8 cellular contexts compared by ENCODE assay signal in genomic region chr11:66313321-66314185, GRCh38. TPM values are rescaled to one million over a fixed set of nuclear protein-coding genes. Genes with fewer than 3 reads are reported as not detected.
DNase-seq lines count a peak whose midpoint lies in the region; ATAC-seq and TF ChIP-seq lines count a peak whose summit lies in the region.

No MANE protein-coding gene starts in this region.

- H3K36me3 Mint-ChIP-seq in CD8-positive, alpha-beta memory T cell, result peaks cover 0 to 3% (median 0%) of the 10 kb centered on the region in 3 donors
- no peaks in the 10 kb centered on the region for H3K36me3 Mint-ChIP-seq in osteocyte (ENCODE audit: unreplicated experiment)

- DNase-seq in CD8-positive, alpha-beta memory T cell, result peak in 2 of 5 donors; percentile 32 to 51
- DNase-seq in SK-N-DZ (ENCODE audit: low spot score) (peak; percentile 96), fibroblast of mammary gland (ENCODE audit: low read depth) (peak; percentile 59), osteocyte (ENCODE audit: extremely low spot score, unreplicated experiment) (no peak), NCI-H2227 (lab: John Stamatoyannopoulos, UW; ENCODE audit: unreplicated experiment) (no peak)
- DNase-seq in stimulated activated CD4-positive, alpha-beta T cell treated with anti-CD3 and anti-CD28 coated beads, Interleukin-4, amount 100 ng/mL, for 1 hour, result no peak

- CTCF ChIA-PET in CD8-positive, alpha-beta memory T cell (lab: Charles Lee), result interaction anchor here (0.9 to 4.7 kb wide), 16 partner anchors 8 to 454 kb away, joined by 3 to 72 read pairs (median 16); partner anchors contain the start of genes B4GAT1, BRMS1, MRPL11 and MUS81

- H3K4me3 Mint-ChIP-seq in CD8-positive, alpha-beta memory T cell, result peak overlapping the region; percentile 87 to 94 (median 93)
- peak overlapping the region; percentile 78 for H3K4me3 Mint-ChIP-seq in osteocyte (ENCODE audit: unreplicated experiment)

- TF ChIP-seq CTCF in fibroblast of mammary gland (conservative IDR thresholded peaks at IDR 0.05; ENCODE audit: control insufficient read depth, insufficient read depth, low read depth, low read length) (peak; percentile 18), osteocyte (IDR thresholded peaks at IDR 0.05) (peak; percentile 58)

- no peaks in the 10 kb centered on the region for H3K9me3 Mint-ChIP-seq in CD8-positive, alpha-beta memory T cell
- H3K9me3 Mint-ChIP-seq in osteocyte (ENCODE audit: unreplicated experiment), result no peaks in the 10 kb centered on the region

- H3K27me3 Mint-ChIP-seq in CD8-positive, alpha-beta memory T cell, result peaks cover 0 to 3% of the 10 kb centered on the region in 2 donors
- H3K27me3 Mint-ChIP-seq in osteocyte (ENCODE audit: unreplicated experiment), result peaks cover 3% of the 10 kb centered on the region

- H3K27ac Mint-ChIP-seq in CD8-positive, alpha-beta memory T cell, result peak overlapping the region; percentile 91 to 99 (median 97)
- H3K27ac Mint-ChIP-seq in osteocyte (ENCODE audit: unreplicated experiment), result peak overlapping the region; percentile 98

- H3K36me3 ChIP-seq in CD8-positive, alpha-beta memory T cell (ENCODE audit: insufficient read depth, low read length), result no peaks in the 10 kb centered on the region

- peak overlapping the region; percentile 65 for H3K27ac ChIP-seq in CD8-positive, alpha-beta memory T cell (ENCODE audit: low read depth, low read length)

- peak overlapping the region; percentile 70 for H3K4me3 ChIP-seq in CD8-positive, alpha-beta memory T cell (ENCODE audit: low read length)
- peak overlapping the region; percentile 63 for H3K4me3 ChIP-seq in fibroblast of mammary gland (ENCODE audit: control insufficient read depth, low read depth, low read length)

- H3K4me1 Mint-ChIP-seq in CD8-positive, alpha-beta memory T cell, result peaks cover 33 to 49% (median 42%) of the 10 kb centered on the region in 3 donors
- H3K4me1 Mint-ChIP-seq in osteocyte (ENCODE audit: unreplicated experiment), result peaks cover 47% of the 10 kb centered on the region

- no peaks in the 10 kb centered on the region for H3K9me3 ChIP-seq in CD8-positive, alpha-beta memory T cell (ENCODE audit: low read length)

- peaks cover 47% of the 10 kb centered on the region for H3K4me1 ChIP-seq in CD8-positive, alpha-beta memory T cell (ENCODE audit: insufficient read depth, low read length)

- POLR2A ChIA-PET in CD8-positive, alpha-beta memory T cell (lab: Charles Lee), result interaction anchor here (0.6 to 3.0 kb wide), 13 partner anchors 9 to 809 kb away, joined by 3 to 22 read pairs (median 7); partner anchors contain the start of genes B4GAT1, RAB1B, RIN1 and SLC29A2

- ATAC-seq in HG03175 (IDR thresholded peaks at IDR 0.05; ENCODE audit: unreplicated experiment) (no peak), HG03135 (IDR thresholded peaks at IDR 0.05; ENCODE audit: unreplicated experiment) (no peak)

- H3K27me3 ChIP-seq in CD8-positive, alpha-beta memory T cell (ENCODE audit: insufficient read depth, low read length, poor library complexity, severe bottlenecking), result no peaks in the 10 kb centered on the region

RNA-seq across cellular contexts. Expression of gene CD248, which starts 3.3 kb away (rescaled TPM):
- total RNA-seq in CD8-positive, alpha-beta memory T cell, result 1 to 10 TPM; 2.9 to 3.1 TPM
- polyA plus RNA-seq in CD8-positive, alpha-beta memory T cell, result 18.9 TPM
- polyA plus RNA-seq in SK-N-DZ (2014; cell fraction: cytosol; rRNA removed), result 10.9 and 12.6 TPM in 2 replicates
- polyA plus RNA-seq in SK-N-DZ (2014; cell fraction: nucleus; rRNA removed), result 4.7 and 5.3 TPM in 2 replicates
- total RNA-seq in osteocyte, result 68.7 and 70.9 TPM in 2 replicates

RNA-seq across cellular contexts. Expression of gene TMEM151A, which starts 21.9 kb away (rescaled TPM):
- not detected for total RNA-seq in CD8-positive, alpha-beta memory T cell
- polyA plus RNA-seq in CD8-positive, alpha-beta memory T cell, result not detected
- 3.3 and 4.1 TPM in 2 replicates for polyA plus RNA-seq in SK-N-DZ (2014; cell fraction: cytosol; rRNA removed)
- 1.2 and 2.7 TPM in 2 replicates for polyA plus RNA-seq in SK-N-DZ (2014; cell fraction: nucleus; rRNA removed)
- 0.46 and 0.55 TPM in 2 replicates for total RNA-seq in osteocyte

RNA-seq across cellular contexts. Expression of gene RIN1, which starts 22.7 kb away (rescaled TPM):
- total RNA-seq in CD8-positive, alpha-beta memory T cell, result 1 to 10 TPM; 1.5 to 1.7 TPM
- polyA plus RNA-seq in CD8-positive, alpha-beta memory T cell, result 2.3 TPM
- polyA plus RNA-seq in SK-N-DZ (2014; cell fraction: cytosol; rRNA removed), result 3.2 and 3.8 TPM in 2 replicates
- polyA plus RNA-seq in SK-N-DZ (2014; cell fraction: nucleus; rRNA removed), result 5.6 and 15.1 TPM in 2 replicates
- total RNA-seq in osteocyte, result 21.0 and 23.6 TPM in 2 replicates

RNA-seq across cellular contexts. Expression of gene YIF1A, which starts 24.6 kb away (rescaled TPM):
- 10 to 100 TPM; 96.5 to 97.3 TPM for total RNA-seq in CD8-positive, alpha-beta memory T cell
- 61.7 TPM for polyA plus RNA-seq in CD8-positive, alpha-beta memory T cell
- 115 and 153 TPM in 2 replicates for polyA plus RNA-seq in SK-N-DZ (2014; cell fraction: cytosol; rRNA removed)
- polyA plus RNA-seq in SK-N-DZ (2014; cell fraction: nucleus; rRNA removed), result 114 and 115 TPM in 2 replicates
- 140 and 146 TPM in 2 replicates for total RNA-seq in osteocyte

RNA-seq across cellular contexts. Expression of gene BRMS1, which starts 31.4 kb away (rescaled TPM):
- total RNA-seq in CD8-positive, alpha-beta memory T cell, result 10 to 100 TPM; 66.1 to 66.5 TPM
- 76.4 TPM for polyA plus RNA-seq in CD8-positive, alpha-beta memory T cell
- polyA plus RNA-seq in SK-N-DZ (2014; cell fraction: cytosol; rRNA removed), result 90.6 and 91.7 TPM in 2 replicates
- polyA plus RNA-seq in SK-N-DZ (2014; cell fraction: nucleus; rRNA removed), result 69.4 and 98.9 TPM in 2 replicates
- total RNA-seq in osteocyte, result 32.3 and 33.4 TPM in 2 replicates

Comparison
In these comparisons a context has a peak if more than half of its experiments do, and no peak if none do; other contexts are left out.
1. DNase-seq: peak in SK-N-DZ (single experiment) and fibroblast of mammary gland (single experiment); none in osteocyte (single experiment), NCI-H2227 (single experiment) and stimulated activated CD4-positive, alpha-beta T cell treated with anti-CD3 and anti-CD28 coated beads, Interleukin-4, amount 100 ng/mL, for 1 hour (single experiment).
2. RNA of gene CD248, which starts 3.3 kb away (total RNA-seq): 68.7 to 70.9 TPM in osteocyte; 2.9 to 3.1 TPM in CD8-positive, alpha-beta memory T cell; every median in the first group is over 10 times any median in the second.